In the genomic region with DNA sequence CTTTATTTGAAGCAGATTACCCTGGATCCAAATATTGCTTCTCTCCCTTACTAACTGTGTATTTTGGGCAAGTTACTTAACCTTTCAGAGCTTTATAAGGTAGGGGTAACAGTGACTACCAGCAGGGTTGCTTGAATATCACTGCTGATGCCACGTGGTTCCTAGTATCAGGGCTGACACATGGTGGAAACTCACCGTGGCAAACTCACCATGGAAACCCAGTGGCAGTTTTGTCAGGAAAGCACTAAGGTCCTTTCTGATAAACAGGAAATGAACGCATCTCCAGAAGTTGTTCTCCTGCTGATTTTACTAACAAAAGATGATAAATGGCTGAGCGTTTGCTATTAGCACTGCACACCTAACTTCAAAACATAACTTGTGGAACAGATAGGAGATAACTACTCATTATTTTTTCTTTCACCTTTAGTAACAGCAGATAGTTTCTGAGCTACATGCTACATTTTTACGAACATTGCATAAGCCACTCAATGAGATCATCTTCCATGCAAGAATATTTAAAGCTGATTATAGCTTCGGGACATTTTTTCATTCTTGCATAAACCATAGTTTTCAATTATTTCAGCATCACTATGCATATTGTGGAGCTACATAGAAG, we compare ENCODE assay signal across 1 cellular context.
TF ChIP-seq lines count a peak whose summit lies in the region.

No MANE protein-coding gene starts in this region.

TF ChIP-seq in HEK293T, 16 proteins besides CTCF, POLR2A, EP300 and RAD21:
- no peak for TF ChIP-seq BHLHE40 (IDR thresholded peaks at IDR 0.05; ENCODE audit: borderline replicate concordance)
- TF ChIP-seq HDGF (IDR thresholded peaks at IDR 0.05; ENCODE audit: borderline replicate concordance), result no peak
- TF ChIP-seq CTBP1 (IDR thresholded peaks at IDR 0.05; ENCODE audit: borderline replicate concordance), result no peak
- no peak for TF ChIP-seq SUZ12 (IDR thresholded peaks at IDR 0.05)
- no peak for TF ChIP-seq ZNF384 (IDR thresholded peaks at IDR 0.05)
- TF ChIP-seq FOXM1 (IDR thresholded peaks at IDR 0.05; ENCODE audit: borderline replicate concordance), result no peak
- TF ChIP-seq NFRKB (IDR thresholded peaks at IDR 0.05), result no peak
- TF ChIP-seq SP1 (IDR thresholded peaks at IDR 0.05), result no peak
- no peak for TF ChIP-seq ELF4 (IDR thresholded peaks at IDR 0.05)
- no peak for TF ChIP-seq TARDBP (IDR thresholded peaks at IDR 0.05)
- TF ChIP-seq, protein P1, sequence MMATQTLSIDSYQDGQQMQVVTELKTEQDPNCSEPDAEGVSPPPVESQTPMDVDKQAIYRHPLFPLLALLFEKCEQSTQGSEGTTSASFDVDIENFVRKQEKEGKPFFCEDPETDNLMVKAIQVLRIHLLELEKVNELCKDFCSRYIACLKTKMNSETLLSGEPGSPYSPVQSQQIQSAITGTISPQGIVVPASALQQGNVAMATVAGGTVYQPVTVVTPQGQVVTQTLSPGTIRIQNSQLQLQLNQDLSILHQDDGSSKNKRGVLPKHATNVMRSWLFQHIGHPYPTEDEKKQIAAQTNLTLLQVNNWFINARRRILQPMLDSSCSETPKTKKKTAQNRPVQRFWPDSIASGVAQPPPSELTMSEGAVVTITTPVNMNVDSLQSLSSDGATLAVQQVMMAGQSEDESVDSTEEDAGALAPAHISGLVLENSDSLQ (IDR thresholded peaks at IDR 0.05), result no peak
- TF ChIP-seq L3MBTL2 (conservative IDR thresholded peaks at IDR 0.05), result no peak
- no peak for TF ChIP-seq LEF1 (IDR thresholded peaks at IDR 0.05; ENCODE audit: borderline replicate concordance)
- no peak for TF ChIP-seq FOXK2 (IDR thresholded peaks at IDR 0.05)
- no peak for TF ChIP-seq ARNT (IDR thresholded peaks at IDR 0.05)
- TF ChIP-seq FOXA1 (IDR thresholded peaks at IDR 0.05), result no peak
